In genomic region chr6:30615958-30616810, GRCh38 we compare ENCODE assay signal across 6 cellular contexts. TPM values are rescaled to one million over a fixed set of nuclear protein-coding genes. Genes with fewer than 3 reads are reported as not detected.
DNase-seq lines count a peak whose midpoint lies in the region; ATAC-seq and TF ChIP-seq lines count a peak whose summit lies in the region.

No MANE protein-coding gene starts in this region.

- peak overlapping the region; percentile 89 for H3K27ac ChIP-seq in SJSA1

- H3K9me3 ChIP-seq in SJSA1 (replicated peaks) = no peaks in the 10 kb centered on the region

- peak; percentile 38 for DNase-seq in NCI-H1694 treated with DMSO at 0.1 percent for 48 hours (lab: John Stamatoyannopoulos, UW)
- DNase-seq in NCI-H1694 (lab: John Stamatoyannopoulos, UW) = no peak
- peak in 1 of 2 experiments; percentile 60 for DNase-seq in SJSA1 (ENCODE audit: low read depth in 1 of 2, low spot score in 2 of 2)
- DNase-seq in erythroblast (lab: John Stamatoyannopoulos, UW) = peak; percentile 85 to 86
- no peak for DNase-seq in sciatic nerve (ENCODE audit: low spot score)

- peak; percentile 0 for ATAC-seq in sciatic nerve
- ATAC-seq in GM21381 (IDR thresholded peaks at IDR 0.05; ENCODE audit: unreplicated experiment) = no peak

- peak; percentile 85 for TF ChIP-seq POLR2A in erythroblast (IDR thresholded peaks at IDR 0.05; ENCODE audit: low read length)

- peaks cover 40% of the 10 kb centered on the region for H3K4me1 ChIP-seq in SJSA1 (replicated peaks)

- peaks cover 65% of the 10 kb centered on the region for H3K36me3 ChIP-seq in SJSA1

- no peaks in the 10 kb centered on the region for H3K27me3 ChIP-seq in SJSA1 (replicated peaks)

- peak overlapping the region; percentile 57 for H3K4me3 ChIP-seq in SJSA1

- intact Hi-C loops in sciatic nerve (cut with DNase I) = no loop called here

RNA-seq across cellular contexts. Expression of gene PPP1R10, which starts 0.9 kb away (rescaled TPM):
- 16.8 and 21.0 TPM in 2 replicates for total RNA-seq in SJSA1 (2014; rRNA removed; shearing (Covaris generic))
- total RNA-seq in sciatic nerve = 76.9 TPM

RNA-seq across cellular contexts. Expression of gene MRPS18B, which starts 1.5 kb away (rescaled TPM):
- 44.4 and 46.8 TPM in 2 replicates for total RNA-seq in SJSA1 (2014; rRNA removed; shearing (Covaris generic))
- 33.7 TPM for total RNA-seq in sciatic nerve

RNA-seq across cellular contexts. Expression of gene ATAT1, which starts 10.5 kb away (rescaled TPM):
- 0.66 and 3.4 TPM in 2 replicates for total RNA-seq in SJSA1 (2014; rRNA removed; shearing (Covaris generic))
- 14.8 TPM for total RNA-seq in sciatic nerve

RNA-seq across cellular contexts. Expression of gene C6orf136, which starts 30.7 kb away (rescaled TPM):
- 4.9 and 15.8 TPM in 2 replicates for total RNA-seq in SJSA1 (2014; rRNA removed; shearing (Covaris generic))
- 17.0 TPM for total RNA-seq in sciatic nerve

RNA-seq across cellular contexts. Expression of gene ABCF1, which starts 44.9 kb away (rescaled TPM):
- total RNA-seq in SJSA1 (2014; rRNA removed; shearing (Covaris generic)) = 38.8 and 59.3 TPM in 2 replicates
- total RNA-seq in sciatic nerve = 39.1 TPM

Comparison
In these comparisons a context has a peak if more than half of its experiments do, and no peak if none do; other contexts are left out.
1. DNase-seq: peak in NCI-H1694 treated with DMSO at 0.1 percent for 48 hours (single experiment) and erythroblast (2 of 2); none in NCI-H1694 (single experiment) and sciatic nerve (single experiment).